ENCODE assay signal across 1 cellular context in the genomic region with DNA sequence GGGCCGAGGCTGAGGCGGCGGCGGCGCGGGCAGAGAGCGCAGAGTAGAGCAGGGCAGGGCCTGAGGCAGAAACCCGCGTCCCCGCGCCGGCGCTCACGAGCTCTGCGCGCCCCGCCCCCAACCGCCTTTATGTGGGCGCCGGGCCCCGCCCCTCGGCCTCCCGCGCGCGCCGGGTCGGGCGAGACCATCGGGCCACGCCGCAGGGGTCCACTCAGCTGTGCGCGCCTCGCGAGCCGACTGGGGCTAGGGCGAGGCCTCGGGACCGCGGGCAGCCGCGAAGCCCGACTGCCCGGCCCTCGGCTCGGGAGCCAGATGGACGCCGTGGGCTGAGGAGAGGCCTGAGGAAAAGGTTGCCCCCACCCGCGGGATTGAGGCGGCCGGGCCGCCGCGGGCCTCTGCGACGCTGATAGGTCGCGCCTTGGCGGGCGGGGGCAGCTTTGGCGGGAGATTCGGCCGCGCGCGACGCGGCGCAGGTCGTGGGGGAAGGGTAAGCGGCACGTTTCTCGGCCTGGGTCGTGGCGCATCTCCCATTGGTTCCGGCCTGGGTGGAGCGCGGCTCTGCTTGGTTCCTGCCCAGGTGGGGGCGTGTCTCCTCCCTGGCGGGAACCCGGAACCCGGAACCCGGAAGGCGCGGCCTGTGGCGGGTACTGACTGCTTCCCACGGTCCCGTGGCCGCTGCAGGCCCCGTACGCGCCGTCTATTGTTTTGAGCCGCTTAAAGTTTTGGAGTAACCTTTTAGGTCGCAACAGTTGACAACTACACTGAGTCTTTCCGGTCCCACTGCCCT.
A peak's percentile ranks its signal among the peaks of the same experiment; 100 is the strongest.
TF ChIP-seq lines count a peak whose summit lies in the region.

A gene (minus strand): TSS at position 104 of the 787 bp plus-strand sequence. CDS start 131 bp downstream, outside the sequence.

TF ChIP-seq in HepG2, 621 proteins besides CTCF, POLR2A, EP300 and RAD21 (continued from another document and continues in another):
- TF ChIP-seq ZNF720 (CRISPR knock-in tag; IDR thresholded peaks at IDR 0.05) (0 out of 2 replicates have a peak, but pooled peaks have one; percentile 43), BCL6 (CRISPR knock-in tag; IDR thresholded peaks at IDR 0.05) (peak; percentile 16; the same call in 1 of the 2 replicates), ELF4 (CRISPR knock-in tag; IDR thresholded peaks at IDR 0.05; ENCODE audit: borderline replicate concordance) (peak; percentile 97), HHEX (CRISPR knock-in tag; IDR thresholded peaks at IDR 0.05) (no peak), ETV6 (CRISPR knock-in tag; conservative IDR thresholded peaks at IDR 0.05) (peak; percentile 96), EHMT2 (IDR thresholded peaks at IDR 0.05; ENCODE audit: borderline replicate concordance, low read depth, low read length) (no peak), NFYB (CRISPR knock-in tag; IDR thresholded peaks at IDR 0.05) (peak; percentile 87), ZNF556 (CRISPR knock-in tag; IDR thresholded peaks at IDR 0.05; ENCODE audit: borderline replicate concordance) (no peak; the same call in 1 of the 2 replicates), ZNF431 (CRISPR knock-in tag; IDR thresholded peaks at IDR 0.05; ENCODE audit: borderline replicate concordance, low read depth) (no peak; the same call in none of the 2 replicates), ZFP36 (IDR thresholded peaks at IDR 0.05; ENCODE audit: borderline replicate concordance, low read depth, low read length, partially characterized antibody) (no peak), TSC22D2 (CRISPR knock-in tag; IDR thresholded peaks at IDR 0.05; ENCODE audit: borderline replicate concordance) (peak; percentile 95), CC2D1A (CRISPR knock-in tag; IDR thresholded peaks at IDR 0.05) (peak; percentile 98), SRSF1 (optimal IDR thresholded peaks at IDR 0.05; ENCODE audit: low read depth, low read length) (no peak), MED8 (CRISPR knock-in tag; IDR thresholded peaks at IDR 0.05; ENCODE audit: insufficient replicate concordance) (no peak), FOSL2 (CRISPR knock-in tag; IDR thresholded peaks at IDR 0.05) (peak; percentile 40; the same call in 1 of the 2 replicates), DMAP1 (CRISPR knock-in tag; IDR thresholded peaks at IDR 0.05) (peak; percentile 92), GATAD2A (CRISPR knock-in tag; IDR thresholded peaks at IDR 0.05) (peak; percentile 49), ZNF3 (CRISPR knock-in tag; IDR thresholded peaks at IDR 0.05) (no peak), ZNF12 (CRISPR knock-in tag; IDR thresholded peaks at IDR 0.05) (peak; percentile 71), ARNT (IDR thresholded peaks at IDR 0.05) (no peak), REL (CRISPR knock-in tag; conservative IDR thresholded peaks at IDR 0.05) (peak; percentile 99)
- TF ChIP-seq, protein P1, sequence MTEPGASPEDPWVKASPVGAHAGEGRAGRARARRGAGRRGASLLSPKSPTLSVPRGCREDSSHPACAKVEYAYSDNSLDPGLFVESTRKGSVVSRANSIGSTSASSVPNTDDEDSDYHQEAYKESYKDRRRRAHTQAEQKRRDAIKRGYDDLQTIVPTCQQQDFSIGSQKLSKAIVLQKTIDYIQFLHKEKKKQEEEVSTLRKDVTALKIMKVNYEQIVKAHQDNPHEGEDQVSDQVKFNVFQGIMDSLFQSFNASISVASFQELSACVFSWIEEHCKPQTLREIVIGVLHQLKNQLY (CRISPR knock-in tag; IDR thresholded peaks at IDR 0.05), result peak; percentile 57; the same call in 1 of the 2 replicates
- TF ChIP-seq, protein P2, sequence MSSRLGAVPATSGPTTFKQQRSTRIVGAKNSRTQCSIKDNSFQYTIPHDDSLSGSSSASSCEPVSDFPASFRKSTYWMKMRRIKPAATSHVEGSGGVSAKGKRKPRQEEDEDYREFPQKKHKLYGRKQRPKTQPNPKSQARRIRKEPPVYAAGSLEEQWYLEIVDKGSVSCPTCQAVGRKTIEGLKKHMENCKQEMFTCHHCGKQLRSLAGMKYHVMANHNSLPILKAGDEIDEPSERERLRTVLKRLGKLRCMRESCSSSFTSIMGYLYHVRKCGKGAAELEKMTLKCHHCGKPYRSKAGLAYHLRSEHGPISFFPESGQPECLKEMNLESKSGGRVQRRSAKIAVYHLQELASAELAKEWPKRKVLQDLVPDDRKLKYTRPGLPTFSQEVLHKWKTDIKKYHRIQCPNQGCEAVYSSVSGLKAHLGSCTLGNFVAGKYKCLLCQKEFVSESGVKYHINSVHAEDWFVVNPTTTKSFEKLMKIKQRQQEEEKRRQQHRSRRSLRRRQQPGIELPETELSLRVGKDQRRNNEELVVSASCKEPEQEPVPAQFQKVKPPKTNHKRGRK (CRISPR knock-in tag; IDR thresholded peaks at IDR 0.05), result no peak
- TF ChIP-seq, protein P3, sequence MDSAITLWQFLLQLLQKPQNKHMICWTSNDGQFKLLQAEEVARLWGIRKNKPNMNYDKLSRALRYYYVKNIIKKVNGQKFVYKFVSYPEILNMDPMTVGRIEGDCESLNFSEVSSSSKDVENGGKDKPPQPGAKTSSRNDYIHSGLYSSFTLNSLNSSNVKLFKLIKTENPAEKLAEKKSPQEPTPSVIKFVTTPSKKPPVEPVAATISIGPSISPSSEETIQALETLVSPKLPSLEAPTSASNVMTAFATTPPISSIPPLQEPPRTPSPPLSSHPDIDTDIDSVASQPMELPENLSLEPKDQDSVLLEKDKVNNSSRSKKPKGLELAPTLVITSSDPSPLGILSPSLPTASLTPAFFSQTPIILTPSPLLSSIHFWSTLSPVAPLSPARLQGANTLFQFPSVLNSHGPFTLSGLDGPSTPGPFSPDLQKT (CRISPR knock-in tag; IDR thresholded peaks at IDR 0.05; ENCODE audit: borderline replicate concordance), result peak; percentile 89; the same call in 1 of the 2 replicates
- TF ChIP-seq, protein P4, sequence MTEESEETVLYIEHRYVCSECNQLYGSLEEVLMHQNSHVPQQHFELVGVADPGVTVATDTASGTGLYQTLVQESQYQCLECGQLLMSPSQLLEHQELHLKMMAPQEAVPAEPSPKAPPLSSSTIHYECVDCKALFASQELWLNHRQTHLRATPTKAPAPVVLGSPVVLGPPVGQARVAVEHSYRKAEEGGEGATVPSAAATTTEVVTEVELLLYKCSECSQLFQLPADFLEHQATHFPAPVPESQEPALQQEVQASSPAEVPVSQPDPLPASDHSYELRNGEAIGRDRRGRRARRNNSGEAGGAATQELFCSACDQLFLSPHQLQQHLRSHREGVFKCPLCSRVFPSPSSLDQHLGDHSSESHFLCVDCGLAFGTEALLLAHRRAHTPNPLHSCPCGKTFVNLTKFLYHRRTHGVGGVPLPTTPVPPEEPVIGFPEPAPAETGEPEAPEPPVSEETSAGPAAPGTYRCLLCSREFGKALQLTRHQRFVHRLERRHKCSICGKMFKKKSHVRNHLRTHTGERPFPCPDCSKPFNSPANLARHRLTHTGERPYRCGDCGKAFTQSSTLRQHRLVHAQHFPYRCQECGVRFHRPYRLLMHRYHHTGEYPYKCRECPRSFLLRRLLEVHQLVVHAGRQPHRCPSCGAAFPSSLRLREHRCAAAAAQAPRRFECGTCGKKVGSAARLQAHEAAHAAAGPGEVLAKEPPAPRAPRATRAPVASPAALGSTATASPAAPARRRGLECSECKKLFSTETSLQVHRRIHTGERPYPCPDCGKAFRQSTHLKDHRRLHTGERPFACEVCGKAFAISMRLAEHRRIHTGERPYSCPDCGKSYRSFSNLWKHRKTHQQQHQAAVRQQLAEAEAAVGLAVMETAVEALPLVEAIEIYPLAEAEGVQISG (CRISPR knock-in tag; IDR thresholded peaks at IDR 0.05), result peak; percentile 89
- TF ChIP-seq, protein P5, sequence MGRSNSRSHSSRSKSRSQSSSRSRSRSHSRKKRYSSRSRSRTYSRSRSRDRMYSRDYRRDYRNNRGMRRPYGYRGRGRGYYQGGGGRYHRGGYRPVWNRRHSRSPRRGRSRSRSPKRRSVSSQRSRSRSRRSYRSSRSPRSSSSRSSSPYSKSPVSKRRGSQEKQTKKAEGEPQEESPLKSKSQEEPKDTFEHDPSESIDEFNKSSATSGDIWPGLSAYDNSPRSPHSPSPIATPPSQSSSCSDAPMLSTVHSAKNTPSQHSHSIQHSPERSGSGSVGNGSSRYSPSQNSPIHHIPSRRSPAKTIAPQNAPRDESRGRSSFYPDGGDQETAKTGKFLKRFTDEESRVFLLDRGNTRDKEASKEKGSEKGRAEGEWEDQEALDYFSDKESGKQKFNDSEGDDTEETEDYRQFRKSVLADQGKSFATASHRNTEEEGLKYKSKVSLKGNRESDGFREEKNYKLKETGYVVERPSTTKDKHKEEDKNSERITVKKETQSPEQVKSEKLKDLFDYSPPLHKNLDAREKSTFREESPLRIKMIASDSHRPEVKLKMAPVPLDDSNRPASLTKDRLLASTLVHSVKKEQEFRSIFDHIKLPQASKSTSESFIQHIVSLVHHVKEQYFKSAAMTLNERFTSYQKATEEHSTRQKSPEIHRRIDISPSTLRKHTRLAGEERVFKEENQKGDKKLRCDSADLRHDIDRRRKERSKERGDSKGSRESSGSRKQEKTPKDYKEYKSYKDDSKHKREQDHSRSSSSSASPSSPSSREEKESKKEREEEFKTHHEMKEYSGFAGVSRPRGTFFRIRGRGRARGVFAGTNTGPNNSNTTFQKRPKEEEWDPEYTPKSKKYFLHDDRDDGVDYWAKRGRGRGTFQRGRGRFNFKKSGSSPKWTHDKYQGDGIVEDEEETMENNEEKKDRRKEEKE (IDR thresholded peaks at IDR 0.05), result no peak
- TF ChIP-seq, protein P6, sequence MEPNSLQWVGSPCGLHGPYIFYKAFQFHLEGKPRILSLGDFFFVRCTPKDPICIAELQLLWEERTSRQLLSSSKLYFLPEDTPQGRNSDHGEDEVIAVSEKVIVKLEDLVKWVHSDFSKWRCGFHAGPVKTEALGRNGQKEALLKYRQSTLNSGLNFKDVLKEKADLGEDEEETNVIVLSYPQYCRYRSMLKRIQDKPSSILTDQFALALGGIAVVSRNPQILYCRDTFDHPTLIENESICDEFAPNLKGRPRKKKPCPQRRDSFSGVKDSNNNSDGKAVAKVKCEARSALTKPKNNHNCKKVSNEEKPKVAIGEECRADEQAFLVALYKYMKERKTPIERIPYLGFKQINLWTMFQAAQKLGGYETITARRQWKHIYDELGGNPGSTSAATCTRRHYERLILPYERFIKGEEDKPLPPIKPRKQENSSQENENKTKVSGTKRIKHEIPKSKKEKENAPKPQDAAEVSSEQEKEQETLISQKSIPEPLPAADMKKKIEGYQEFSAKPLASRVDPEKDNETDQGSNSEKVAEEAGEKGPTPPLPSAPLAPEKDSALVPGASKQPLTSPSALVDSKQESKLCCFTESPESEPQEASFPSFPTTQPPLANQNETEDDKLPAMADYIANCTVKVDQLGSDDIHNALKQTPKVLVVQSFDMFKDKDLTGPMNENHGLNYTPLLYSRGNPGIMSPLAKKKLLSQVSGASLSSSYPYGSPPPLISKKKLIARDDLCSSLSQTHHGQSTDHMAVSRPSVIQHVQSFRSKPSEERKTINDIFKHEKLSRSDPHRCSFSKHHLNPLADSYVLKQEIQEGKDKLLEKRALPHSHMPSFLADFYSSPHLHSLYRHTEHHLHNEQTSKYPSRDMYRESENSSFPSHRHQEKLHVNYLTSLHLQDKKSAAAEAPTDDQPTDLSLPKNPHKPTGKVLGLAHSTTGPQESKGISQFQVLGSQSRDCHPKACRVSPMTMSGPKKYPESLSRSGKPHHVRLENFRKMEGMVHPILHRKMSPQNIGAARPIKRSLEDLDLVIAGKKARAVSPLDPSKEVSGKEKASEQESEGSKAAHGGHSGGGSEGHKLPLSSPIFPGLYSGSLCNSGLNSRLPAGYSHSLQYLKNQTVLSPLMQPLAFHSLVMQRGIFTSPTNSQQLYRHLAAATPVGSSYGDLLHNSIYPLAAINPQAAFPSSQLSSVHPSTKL (CRISPR knock-in tag; IDR thresholded peaks at IDR 0.05), result peak; percentile 70
- TF ChIP-seq, protein P7, sequence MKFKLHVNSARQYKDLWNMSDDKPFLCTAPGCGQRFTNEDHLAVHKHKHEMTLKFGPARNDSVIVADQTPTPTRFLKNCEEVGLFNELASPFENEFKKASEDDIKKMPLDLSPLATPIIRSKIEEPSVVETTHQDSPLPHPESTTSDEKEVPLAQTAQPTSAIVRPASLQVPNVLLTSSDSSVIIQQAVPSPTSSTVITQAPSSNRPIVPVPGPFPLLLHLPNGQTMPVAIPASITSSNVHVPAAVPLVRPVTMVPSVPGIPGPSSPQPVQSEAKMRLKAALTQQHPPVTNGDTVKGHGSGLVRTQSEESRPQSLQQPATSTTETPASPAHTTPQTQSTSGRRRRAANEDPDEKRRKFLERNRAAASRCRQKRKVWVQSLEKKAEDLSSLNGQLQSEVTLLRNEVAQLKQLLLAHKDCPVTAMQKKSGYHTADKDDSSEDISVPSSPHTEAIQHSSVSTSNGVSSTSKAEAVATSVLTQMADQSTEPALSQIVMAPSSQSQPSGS (CRISPR knock-in tag; IDR thresholded peaks at IDR 0.05), result peak; percentile 87; the same call in 1 of the 2 replicates
- TF ChIP-seq, protein P8, sequence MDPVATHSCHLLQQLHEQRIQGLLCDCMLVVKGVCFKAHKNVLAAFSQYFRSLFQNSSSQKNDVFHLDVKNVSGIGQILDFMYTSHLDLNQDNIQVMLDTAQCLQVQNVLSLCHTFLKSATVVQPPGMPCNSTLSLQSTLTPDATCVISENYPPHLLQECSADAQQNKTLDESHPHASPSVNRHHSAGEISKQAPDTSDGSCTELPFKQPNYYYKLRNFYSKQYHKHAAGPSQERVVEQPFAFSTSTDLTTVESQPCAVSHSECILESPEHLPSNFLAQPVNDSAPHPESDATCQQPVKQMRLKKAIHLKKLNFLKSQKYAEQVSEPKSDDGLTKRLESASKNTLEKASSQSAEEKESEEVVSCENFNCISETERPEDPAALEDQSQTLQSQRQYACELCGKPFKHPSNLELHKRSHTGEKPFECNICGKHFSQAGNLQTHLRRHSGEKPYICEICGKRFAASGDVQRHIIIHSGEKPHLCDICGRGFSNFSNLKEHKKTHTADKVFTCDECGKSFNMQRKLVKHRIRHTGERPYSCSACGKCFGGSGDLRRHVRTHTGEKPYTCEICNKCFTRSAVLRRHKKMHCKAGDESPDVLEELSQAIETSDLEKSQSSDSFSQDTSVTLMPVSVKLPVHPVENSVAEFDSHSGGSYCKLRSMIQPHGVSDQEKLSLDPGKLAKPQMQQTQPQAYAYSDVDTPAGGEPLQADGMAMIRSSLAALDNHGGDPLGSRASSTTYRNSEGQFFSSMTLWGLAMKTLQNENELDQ (CRISPR knock-in tag; IDR thresholded peaks at IDR 0.05; ENCODE audit: borderline replicate concordance), result no peak; the same call in 1 of the 2 replicates
- TF ChIP-seq, protein P9, sequence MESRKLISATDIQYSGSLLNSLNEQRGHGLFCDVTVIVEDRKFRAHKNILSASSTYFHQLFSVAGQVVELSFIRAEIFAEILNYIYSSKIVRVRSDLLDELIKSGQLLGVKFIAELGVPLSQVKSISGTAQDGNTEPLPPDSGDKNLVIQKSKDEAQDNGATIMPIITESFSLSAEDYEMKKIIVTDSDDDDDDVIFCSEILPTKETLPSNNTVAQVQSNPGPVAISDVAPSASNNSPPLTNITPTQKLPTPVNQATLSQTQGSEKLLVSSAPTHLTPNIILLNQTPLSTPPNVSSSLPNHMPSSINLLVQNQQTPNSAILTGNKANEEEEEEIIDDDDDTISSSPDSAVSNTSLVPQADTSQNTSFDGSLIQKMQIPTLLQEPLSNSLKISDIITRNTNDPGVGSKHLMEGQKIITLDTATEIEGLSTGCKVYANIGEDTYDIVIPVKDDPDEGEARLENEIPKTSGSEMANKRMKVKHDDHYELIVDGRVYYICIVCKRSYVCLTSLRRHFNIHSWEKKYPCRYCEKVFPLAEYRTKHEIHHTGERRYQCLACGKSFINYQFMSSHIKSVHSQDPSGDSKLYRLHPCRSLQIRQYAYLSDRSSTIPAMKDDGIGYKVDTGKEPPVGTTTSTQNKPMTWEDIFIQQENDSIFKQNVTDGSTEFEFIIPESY (CRISPR knock-in tag; IDR thresholded peaks at IDR 0.05), result no peak
- TF ChIP-seq, protein P10, sequence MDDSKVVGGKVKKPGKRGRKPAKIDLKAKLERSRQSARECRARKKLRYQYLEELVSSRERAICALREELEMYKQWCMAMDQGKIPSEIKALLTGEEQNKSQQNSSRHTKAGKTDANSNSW (CRISPR knock-in tag; IDR thresholded peaks at IDR 0.05; ENCODE audit: borderline replicate concordance), result peak; percentile 81; the same call in 1 of the 2 replicates
